In genomic region chr11:9360862-9361622, GRCh38 we compare ENCODE assay signal across 8 cellular contexts. TPM values are rescaled to one million over a fixed set of nuclear protein-coding genes. Genes with fewer than 3 reads are reported as not detected.
DNase-seq lines count a peak whose midpoint lies in the region; ATAC-seq, FAIRE-seq and TF ChIP-seq lines count a peak whose summit lies in the region.
"Not testable (repeated sequence)": the region's sequence is repeated elsewhere in the genome, so short reads cannot be mapped to it uniquely, and the experiment has no call there.

No MANE protein-coding gene starts in this region.

- not testable (repeated sequence) for FAIRE-seq in GM12878 (lab: Jason Lieb, UNC)

- not testable (repeated sequence) for TF ChIP-seq CTCF in 22Rv1 (IDR thresholded peaks at IDR 0.05); HCT116 (IDR thresholded peaks at IDR 0.05 in 2 of 3, conservative IDR thresholded peaks at IDR 0.05 in 1 of 3; ENCODE audit: borderline replicate concordance in 1 of 3, insufficient read depth in 1 of 3, low read depth in 2 of 3, low read length in 2 of 3); GM12878 (IDR thresholded peaks at IDR 0.05 in 2 of 3, conservative IDR thresholded peaks at IDR 0.05 in 1 of 3; ENCODE audit: control insufficient read depth in 2 of 3, extremely low read depth in 1 of 3, insufficient read depth in 1 of 3, low read depth in 3 of 3, low read length in 3 of 3); progenitor cell of endocrine pancreas (IDR thresholded peaks at IDR 0.05; ENCODE audit: unreplicated experiment)

- SMC1A ChIA-PET in GM12878 (lab: Charles Lee; ENCODE audit: uncharacterized antibody, unreplicated experiment) = not testable (repeated sequence)

- ATAC-seq in HCT116; activated T-cell treated with anti-CD3 and anti-CD28 coated beads, Interleukin-2, amount 50 U/mL, for 72 hours (replicated peaks in 1 of 2); GM12878; memory B cell (ENCODE audit: low read depth): not testable (repeated sequence)

- intact Hi-C loops in HCT116 (cut with micrococcal nuclease); GM12878 (cut with micrococcal nuclease; ENCODE audit: unreplicated experiment): not testable (repeated sequence)

- not testable (repeated sequence) for TF ChIP-seq EP300 in GM12878 (IDR thresholded peaks at IDR 0.05; ENCODE audit: borderline replicate concordance in 1 of 2, control insufficient read depth in 1 of 2, low read depth in 2 of 2, low read length in 2 of 2)

- TF ChIP-seq POLR2A in HCT116 (IDR thresholded peaks at IDR 0.05; ENCODE audit: borderline replicate concordance, extremely low read depth, insufficient read depth, insufficient read length); GM12878 (IDR thresholded peaks at IDR 0.05; ENCODE audit: low read depth, low read length): not testable (repeated sequence)

- H3K4me1 Mint-ChIP-seq in activated T-cell treated with anti-CD3 and anti-CD28 coated beads, Interleukin-2, amount 50 U/mL, for 72 hours (ENCODE audit: low read depth) = peaks cover 37% of the 10 kb centered on the region
- H3K4me1 Mint-ChIP-seq in memory B cell = not testable (repeated sequence)
- peaks cover 14% of the 10 kb centered on the region for H3K4me1 Mint-ChIP-seq in progenitor cell of endocrine pancreas (ENCODE audit: low read depth)

- H3K9ac ChIP-seq in HCT116 (ENCODE audit: low read length) = peak overlapping the region; percentile 69
- H3K9ac ChIP-seq in SK-N-MC (ENCODE audit: insufficient read length); GM12878 (ENCODE audit: control insufficient read depth, insufficient read depth, low read length): not testable (repeated sequence)

- H4K20me1 ChIP-seq in HCT116 (ENCODE audit: insufficient read depth); GM12878 (ENCODE audit: control insufficient read depth, insufficient read depth): not testable (repeated sequence)

- not testable (repeated sequence) for H3K9me3 Mint-ChIP-seq in activated T-cell treated with anti-CD3 and anti-CD28 coated beads, Interleukin-2, amount 50 U/mL, for 72 hours; memory B cell; progenitor cell of endocrine pancreas (ENCODE audit: low read depth)

- RAD21 ChIA-PET in HCT116 (lab: Charles Lee; ENCODE audit: low non-redundant PET in 1 of 2, low total read pairs in 2 of 2, uncharacterized antibody in 2 of 2, unreplicated experiment in 2 of 2); GM12878 (lab: Charles Lee; ENCODE audit: unreplicated experiment): not testable (repeated sequence)

- H3K4me2 ChIP-seq in HCT116 (ENCODE audit: low read length) = peak overlapping the region; percentile 70
- not testable (repeated sequence) for H3K4me2 ChIP-seq in GM12878 (ENCODE audit: control insufficient read depth, insufficient read depth)

- peaks cover 34 to 63% of the 10 kb centered on the region in 2 experiments for H3K4me1 ChIP-seq in HCT116 (ENCODE audit: control insufficient read depth in 1 of 2, insufficient read depth in 2 of 2, low read length in 2 of 2)
- not testable (repeated sequence) for H3K4me1 ChIP-seq in GM12878 (ENCODE audit: control insufficient read depth, insufficient read depth, low read length)

- H3K9me2 ChIP-seq in HCT116 (ENCODE audit: insufficient read depth) = not testable (repeated sequence)

- POLR2A ChIA-PET in HCT116 (lab: Charles Lee) = interaction anchor here (0.7 to 0.8 kb wide), 2 partner anchors 19 to 59 kb away, joined by 3 read pairs; no protein-coding TSS in a partner anchor
- POLR2A ChIA-PET in GM12878 (lab: Charles Lee) = not testable (repeated sequence)

- CTCF ChIA-PET in HCT116 (lab: Charles Lee); GM12878 (lab: Yijun Ruan, JAX): not testable (repeated sequence)

- 73% methylated on average over 11 of the region's 13 CpGs for WGBS in GM12878 (ENCODE audit: insufficient coverage, insufficient replicate concordance, low lambda C conversion rate, missing lambda C conversion rate)

- H2AFZ ChIP-seq in HCT116 (ENCODE audit: low read depth, low read length, poor library complexity, severe bottlenecking) = peak overlapping the region; percentile 99
- H2AFZ ChIP-seq in GM12878 (ENCODE audit: control insufficient read depth, low read depth, low read length) = peak overlapping the region; percentile 17; the same call in 1 of the 2 replicates

- H3K79me2 ChIP-seq in HCT116 (ENCODE audit: insufficient read depth, low read length); GM12878 (ENCODE audit: control insufficient read depth, insufficient read depth, low read length): not testable (repeated sequence)

- TF ChIP-seq RAD21 in HCT116 (IDR thresholded peaks at IDR 0.05; ENCODE audit: low read depth); GM12878 (IDR thresholded peaks at IDR 0.05; ENCODE audit: insufficient read depth, low read depth, low read length): not testable (repeated sequence)

- H3K9me3 ChIP-seq in HCT116 (ENCODE audit: control insufficient read depth in 1 of 2, insufficient read depth in 1 of 2, low read depth in 1 of 2, low read length in 2 of 2); SK-N-MC (ENCODE audit: low read depth, low read length); GM12878 (replicated peaks; ENCODE audit: control insufficient read depth, insufficient read depth, low read length): not testable (repeated sequence)

- peak overlapping the region in 1 of 2 experiments; percentile 27; a peak in 1 of 4 replicates for H3K4me3 ChIP-seq in HCT116 (replicated peaks in 1 of 2; ENCODE audit: low read depth in 1 of 2, low read length in 2 of 2)
- H3K4me3 ChIP-seq in SK-N-MC, GM12878: not testable (repeated sequence)

- peak overlapping the region in 1 of 2 donors; percentile 57 for H3K4me3 Mint-ChIP-seq in activated T-cell treated with anti-CD3 and anti-CD28 coated beads, Interleukin-2, amount 50 U/mL, for 72 hours
- not testable (repeated sequence) for H3K4me3 Mint-ChIP-seq in memory B cell; progenitor cell of endocrine pancreas (ENCODE audit: low read depth)

- not testable (repeated sequence) for H3K36me3 Mint-ChIP-seq in activated T-cell treated with anti-CD3 and anti-CD28 coated beads, Interleukin-2, amount 50 U/mL, for 72 hours (ENCODE audit: insufficient read depth in 2 of 2); memory B cell; progenitor cell of endocrine pancreas (ENCODE audit: insufficient read depth)

- H3K27me3 Mint-ChIP-seq in activated T-cell treated with anti-CD3 and anti-CD28 coated beads, Interleukin-2, amount 50 U/mL, for 72 hours (ENCODE audit: low read depth); memory B cell; progenitor cell of endocrine pancreas: not testable (repeated sequence)

- in situ Hi-C loops in GM12878 (cut with MboI) = not testable (repeated sequence)

- not testable (repeated sequence) for BruUV-seq in HCT116 (replicated peaks; lab: Mats Ljungman, UMichigan); GM12878 (replicated peaks; lab: Mats Ljungman, UMichigan)

- H3K36me3 ChIP-seq in HCT116 (ENCODE audit: control insufficient read depth in 1 of 2, insufficient read depth in 2 of 2, low read length in 2 of 2); SK-N-MC (ENCODE audit: insufficient read depth, low read length); GM12878 (ENCODE audit: control insufficient read depth in 2 of 2, insufficient read depth in 2 of 2, low read length in 1 of 2): not testable (repeated sequence)

- H3K27ac Mint-ChIP-seq in activated T-cell treated with anti-CD3 and anti-CD28 coated beads, Interleukin-2, amount 50 U/mL, for 72 hours = peak overlapping the region; percentile 58
- H3K27ac Mint-ChIP-seq in memory B cell = peak overlapping the region; percentile 29
- H3K27ac Mint-ChIP-seq in progenitor cell of endocrine pancreas = peak overlapping the region; percentile 3

- DNase-seq in HCT116 (ENCODE audit: low read depth, low spot score); SK-N-MC (ENCODE audit: low read depth, low spot score); activated T-cell treated with anti-CD3 and anti-CD28 coated beads, Interleukin-2, amount 50 U/mL, for 72 hours; GM12878 (ENCODE audit: low read depth, low spot score); epithelial cell of prostate (ENCODE audit: low read depth, low spot score); memory B cell (ENCODE audit: low spot score in 2 of 2); progenitor cell of endocrine pancreas (ENCODE audit: low spot score, unreplicated experiment): not testable (repeated sequence)

- H3K27ac ChIP-seq in 22Rv1 (peak overlapping the region; percentile 99), HCT116 (ENCODE audit: low read depth, low read length) (peak overlapping the region; percentile 99), SK-N-MC (peak overlapping the region; percentile 67), epithelial cell of prostate (peak overlapping the region; percentile 100)
- H3K27ac ChIP-seq in GM12878 (ENCODE audit: control insufficient read depth, insufficient read depth) = not testable (repeated sequence)

- not testable (repeated sequence) for H3K27me3 ChIP-seq in HCT116 (ENCODE audit: insufficient read depth, low read length); GM12878 (replicated peaks in 1 of 2; ENCODE audit: control insufficient read depth in 2 of 2, insufficient read depth in 2 of 2, low read length in 1 of 2)

RNA-seq across cellular contexts. Expression of gene IPO7, which starts 23.4 kb away (rescaled TPM):
- 186 TPM for total RNA-seq in HCT116 (2021; ENCODE audit: unreplicated experiment)
- polyA plus RNA-seq in HCT116 (2012) = 44.5 and 54.6 TPM in 2 replicates
- total RNA-seq in activated T-cell treated with anti-CD3 and anti-CD28 coated beads, Interleukin-2, amount 50 U/mL, for 72 hours = 100 to 1,000 TPM; 122 to 125 TPM
- 128 and 198 TPM in 2 replicates for total RNA-seq in GM12878 (2013; cell fraction: nucleolus; rRNA removed)
- 29.8 and 31.8 TPM in 2 replicates for total RNA-seq in GM12878 (2014; rRNA removed)
- total RNA-seq in GM12878 (2014; rRNA removed; fragmentation: Illumina TruSeq; extraction: Trizol) = 44.9 and 47.5 TPM in 2 replicates
- 51.4 and 56.6 TPM in 2 replicates for total RNA-seq in GM12878 (2021)
- polyA plus RNA-seq in GM12878 (2011; ENCODE audit: low read depth) = 7.1 TPM
- 31.0 and 37.9 TPM in 2 replicates for polyA plus RNA-seq in GM12878 (2011; rRNA removed)
- polyA plus RNA-seq in GM12878 (2011; cell fraction: cytosol; rRNA removed) = 12.8 and 13.5 TPM in 2 replicates
- polyA plus RNA-seq in GM12878 (2011; cell fraction: nucleus; rRNA removed) = 15.1 and 29.7 TPM in 2 replicates
- polyA plus RNA-seq in GM12878 (2012) = 12.5 and 16.3 TPM in 2 replicates
- 44.8 and 53.4 TPM in 2 replicates for polyA plus RNA-seq in GM12878 (2014; fragmentation: Illumina TruSeq; extraction: Trizol)
- 1 to 10 TPM; 9.2 to 9.9 TPM for polyA plus RNA-seq in GM12878 (2014; fragmentation: Nextera tagmentation; extraction: Ambion mirVana)
- 29.3 and 30.3 TPM in 2 replicates for polyA plus RNA-seq in GM12878 (2014; rRNA removed)
- 1 to 10 TPM; 5.0 to 5.2 TPM for polyA plus RNA-seq in GM12878 (2016; fragmentation: Nextera tagmentation; extraction: Ambion mirVana)
- polyA minus RNA-seq in GM12878 (2011; rRNA and poly(A)+ RNA removed) = 34.8 and 55.7 TPM in 2 replicates
- 28.5 and 29.4 TPM in 2 replicates for polyA minus RNA-seq in GM12878 (2011; cell fraction: cytosol; rRNA and poly(A)+ RNA removed)
- polyA minus RNA-seq in GM12878 (2011; cell fraction: nucleus; rRNA and poly(A)+ RNA removed) = 23.9 and 44.7 TPM in 2 replicates
- 129 and 141 TPM in 2 replicates for total RNA-seq in progenitor cell of endocrine pancreas

RNA-seq across cellular contexts. Expression of gene TMEM41B, which starts 46.6 kb away (rescaled TPM):
- total RNA-seq in HCT116 (2021; ENCODE audit: unreplicated experiment) (67.2 TPM), GM12878 (2014; rRNA removed) (24.3 and 29.1 TPM in 2 replicates), GM12878 (2014; rRNA removed; fragmentation: Illumina TruSeq; extraction: Trizol) (20.1 and 22.4 TPM in 2 replicates), GM12878 (2021) (21.9 and 25.1 TPM in 2 replicates), progenitor cell of endocrine pancreas (51.8 and 52.3 TPM in 2 replicates)
- polyA plus RNA-seq in HCT116 (2012) = 27.0 and 29.1 TPM in 2 replicates
- 10 to 100 TPM; 35.4 to 38.1 TPM for total RNA-seq in activated T-cell treated with anti-CD3 and anti-CD28 coated beads, Interleukin-2, amount 50 U/mL, for 72 hours
- 32.5 and 34.9 TPM in 2 replicates for total RNA-seq in GM12878 (2013; cell fraction: nucleolus; rRNA removed)
- polyA plus RNA-seq in GM12878 (2011; ENCODE audit: low read depth) = 8.3 TPM
- polyA plus RNA-seq in GM12878 (2011; rRNA removed) (31.0 and 44.7 TPM in 2 replicates), GM12878 (2014; fragmentation: Illumina TruSeq; extraction: Trizol) (15.2 and 19.3 TPM in 2 replicates), GM12878 (2014; fragmentation: Nextera tagmentation; extraction: Ambion mirVana) (10 to 100 TPM in 1 of 2 experiments, 1 to 10 TPM in 1; 8.0 to 11.0 TPM), GM12878 (2014; rRNA removed) (27.0 and 27.1 TPM in 2 replicates), GM12878 (2016; fragmentation: Nextera tagmentation; extraction: Ambion mirVana) (10 to 100 TPM; 20.4 to 20.6 TPM)
- polyA plus RNA-seq in GM12878 (2011; cell fraction: cytosol; rRNA removed) = 12.6 and 16.7 TPM in 2 replicates
- 18.6 and 19.4 TPM in 2 replicates for polyA plus RNA-seq in GM12878 (2011; cell fraction: nucleus; rRNA removed)
- polyA plus RNA-seq in GM12878 (2012) = 16.4 and 18.9 TPM in 2 replicates
- 12.7 and 14.1 TPM in 2 replicates for polyA minus RNA-seq in GM12878 (2011; rRNA and poly(A)+ RNA removed)
- 9.8 and 9.9 TPM in 2 replicates for polyA minus RNA-seq in GM12878 (2011; cell fraction: cytosol; rRNA and poly(A)+ RNA removed)
- polyA minus RNA-seq in GM12878 (2011; cell fraction: nucleus; rRNA and poly(A)+ RNA removed) = 8.5 and 12.7 TPM in 2 replicates

Comparison
In these comparisons a context has a peak if more than half of its experiments do, and no peak if none do; other contexts are left out.
1. H3K27ac Mint-ChIP-seq: peak in every context shown above with its lines; median percentile 58 in activated T-cell treated with anti-CD3 and anti-CD28 coated beads, Interleukin-2, amount 50 U/mL, for 72 hours; 29 in memory B cell; 3 in progenitor cell of endocrine pancreas.